Comparison of ENCODE assay signal across 14 cellular contexts in the genomic region with DNA sequence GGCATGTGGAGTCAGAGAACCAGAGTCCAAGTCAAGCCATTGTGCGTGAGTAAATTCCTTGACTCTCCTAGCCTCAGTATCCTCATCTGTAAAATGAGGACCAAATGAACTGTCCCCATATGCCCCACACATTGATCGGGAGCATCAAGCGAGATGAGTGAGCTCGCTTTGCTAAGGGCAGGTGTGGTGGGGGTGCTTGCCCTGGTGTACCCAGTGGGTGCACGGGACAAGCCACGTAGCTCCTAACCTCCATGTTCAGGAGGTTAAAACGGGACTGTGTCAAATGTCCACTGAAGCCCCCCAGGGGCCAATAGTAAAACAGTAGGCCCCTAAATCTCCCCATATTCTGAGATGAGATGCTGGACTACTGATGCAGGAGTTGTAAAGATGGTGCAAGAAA.
DNase-seq lines count a peak whose midpoint lies in the region; ATAC-seq and TF ChIP-seq lines count a peak whose summit lies in the region.
"Had no signal": no experiment of that assay in that cellular context is flagged by ENCODE, and none has a peak within 500 bp of the region (broad histone marks: within the 10 kb centered on the region; RNA-seq: fewer than 3 reads in every experiment).

No MANE protein-coding gene starts in this region.

- no peaks in the 10 kb centered on the region for H3K36me3 Mint-ChIP-seq in activated CD4-positive, alpha-beta memory T cell treated with anti-CD3 and anti-CD28 coated beads, Interleukin-2, amount 10 ng/mL, durations not matched to agents 7 days and 5 days (ENCODE audit: low read depth)
- no peaks in the 10 kb centered on the region for H3K36me3 Mint-ChIP-seq in activated CD4-positive, alpha-beta memory T cell treated with anti-CD3 and anti-CD28 coated beads for 36 hours
- no peaks in the 10 kb centered on the region for H3K36me3 Mint-ChIP-seq in stimulated activated effector memory CD8-positive, alpha-beta T cell treated with anti-CD3 and anti-CD28 coated beads, Interleukin-12 subunit alpha, Interleukin-12 subunit beta, amount 100 ng/mL, for 72 hours
- no peaks in the 10 kb centered on the region for H3K36me3 Mint-ChIP-seq in GM23338 (ENCODE audit: low read depth)
- no peaks in the 10 kb centered on the region for H3K36me3 Mint-ChIP-seq in CD4-positive, alpha-beta memory T cell
- H3K36me3 Mint-ChIP-seq: CD14-positive monocyte; CD8-positive, alpha-beta memory T cell had no signal

- H3K4me1 ChIP-seq in RWPE2 (ENCODE audit: insufficient read depth, poor library complexity, severe bottlenecking) (peaks cover 3% of the 10 kb centered on the region), GM23338 (ENCODE audit: insufficient read depth) (no peaks in the 10 kb centered on the region)
- no peaks in the 10 kb centered on the region for H3K4me1 ChIP-seq in CD4-positive, alpha-beta memory T cell (ENCODE audit: insufficient read depth, low read length)
- H3K4me1 ChIP-seq: HAP-1 had no signal

- peak; percentile 3 for DNase-seq in activated CD4-positive, alpha-beta memory T cell treated with anti-CD3 and anti-CD28 coated beads, Interleukin-2, amount 10 ng/mL, durations not matched to agents 7 days and 5 days
- DNase-seq in activated CD4-positive, alpha-beta memory T cell treated with anti-CD3 and anti-CD28 coated beads for 36 hours: no peak
- peak; percentile 44 for DNase-seq in RWPE2 (ENCODE audit: low spot score)
- peak; percentile 33 for DNase-seq in left lobe of liver (ENCODE audit: low spot score)
- DNase-seq in stimulated activated effector memory CD8-positive, alpha-beta T cell treated with anti-CD3 and anti-CD28 coated beads, Interleukin-12 subunit alpha, Interleukin-12 subunit beta, amount 100 ng/mL, for 72 hours (ENCODE audit: low spot score in 2 of 2): no peak
- no peak for DNase-seq in GM23338 (ENCODE audit: low spot score)
- DNase-seq in CD4-positive, alpha-beta memory T cell: no peak
- DNase-seq: Caco-2; CD8-positive, alpha-beta memory T cell; DND-41; GDM1 had no signal

- no peaks in the 10 kb centered on the region for H3K4me1 Mint-ChIP-seq in activated CD4-positive, alpha-beta memory T cell treated with anti-CD3 and anti-CD28 coated beads, Interleukin-2, amount 10 ng/mL, durations not matched to agents 7 days and 5 days
- no peaks in the 10 kb centered on the region for H3K4me1 Mint-ChIP-seq in activated CD4-positive, alpha-beta memory T cell treated with anti-CD3 and anti-CD28 coated beads for 36 hours (ENCODE audit: low read depth)
- H3K4me1 Mint-ChIP-seq in stimulated activated effector memory CD8-positive, alpha-beta T cell treated with anti-CD3 and anti-CD28 coated beads, Interleukin-12 subunit alpha, Interleukin-12 subunit beta, amount 100 ng/mL, for 72 hours: no peaks in the 10 kb centered on the region
- H3K4me1 Mint-ChIP-seq in GM23338: no peaks in the 10 kb centered on the region; the same call in 2 of the 3 replicates
- no peaks in the 10 kb centered on the region for H3K4me1 Mint-ChIP-seq in CD4-positive, alpha-beta memory T cell
- H3K4me1 Mint-ChIP-seq: CD14-positive monocyte; CD8-positive, alpha-beta memory T cell had no signal

- CTCF ChIA-PET in activated CD4-positive, alpha-beta memory T cell treated with anti-CD3 and anti-CD28 coated beads, Interleukin-2, amount 10 ng/mL, durations not matched to agents 7 days and 5 days (lab: Charles Lee): no interaction called here
- CTCF ChIA-PET in activated CD4-positive, alpha-beta memory T cell treated with anti-CD3 and anti-CD28 coated beads for 36 hours (lab: Charles Lee): no interaction called here
- CTCF ChIA-PET in CD4-positive, alpha-beta memory T cell (lab: Charles Lee; ENCODE audit: partially characterized antibody): no interaction called here

- H3K27ac ChIP-seq in RWPE2 (ENCODE audit: poor library complexity, severe bottlenecking) (no peak overlapping the region), GM23338 (ENCODE audit: low read depth) (no peak overlapping the region)
- no peak overlapping the region for H3K27ac ChIP-seq in CD4-positive, alpha-beta memory T cell (ENCODE audit: low read depth, low read length)
- H3K27ac ChIP-seq: 22Rv1 had no signal

- no peaks in the 10 kb centered on the region for H3K9me3 Mint-ChIP-seq in activated CD4-positive, alpha-beta memory T cell treated with anti-CD3 and anti-CD28 coated beads, Interleukin-2, amount 10 ng/mL, durations not matched to agents 7 days and 5 days
- no peaks in the 10 kb centered on the region for H3K9me3 Mint-ChIP-seq in activated CD4-positive, alpha-beta memory T cell treated with anti-CD3 and anti-CD28 coated beads for 36 hours
- no peaks in the 10 kb centered on the region for H3K9me3 Mint-ChIP-seq in stimulated activated effector memory CD8-positive, alpha-beta T cell treated with anti-CD3 and anti-CD28 coated beads, Interleukin-12 subunit alpha, Interleukin-12 subunit beta, amount 100 ng/mL, for 72 hours
- H3K9me3 Mint-ChIP-seq in GM23338: no peaks in the 10 kb centered on the region
- peaks cover 0 to 1% (median 0%) of the 10 kb centered on the region in 8 donors for H3K9me3 Mint-ChIP-seq in CD4-positive, alpha-beta memory T cell

- intact Hi-C loops in activated CD4-positive, alpha-beta memory T cell treated with anti-CD3 and anti-CD28 coated beads for 36 hours (cut with micrococcal nuclease): no loop called here
- intact Hi-C loops in CD4-positive, alpha-beta memory T cell (cut with micrococcal nuclease): no loop called here

- no peak for ATAC-seq in RWPE2 (ENCODE audit: low read depth)
- ATAC-seq in left lobe of liver: no peak
- ATAC-seq in stimulated activated effector memory CD8-positive, alpha-beta T cell treated with anti-CD3 and anti-CD28 coated beads, Interleukin-12 subunit alpha, Interleukin-12 subunit beta, amount 100 ng/mL, for 72 hours: peak; percentile 25
- ATAC-seq in GM23338: no peak

- no peak overlapping the region for H3K4me3 Mint-ChIP-seq in activated CD4-positive, alpha-beta memory T cell treated with anti-CD3 and anti-CD28 coated beads, Interleukin-2, amount 10 ng/mL, durations not matched to agents 7 days and 5 days
- no peak overlapping the region for H3K4me3 Mint-ChIP-seq in activated CD4-positive, alpha-beta memory T cell treated with anti-CD3 and anti-CD28 coated beads for 36 hours
- no peak overlapping the region for H3K4me3 Mint-ChIP-seq in stimulated activated effector memory CD8-positive, alpha-beta T cell treated with anti-CD3 and anti-CD28 coated beads, Interleukin-12 subunit alpha, Interleukin-12 subunit beta, amount 100 ng/mL, for 72 hours
- no peak overlapping the region for H3K4me3 Mint-ChIP-seq in GM23338
- no peak overlapping the region for H3K4me3 Mint-ChIP-seq in CD4-positive, alpha-beta memory T cell
- H3K4me3 Mint-ChIP-seq: CD14-positive monocyte; CD8-positive, alpha-beta memory T cell had no signal

- H3K9me2 ChIP-seq in GM23338 (ENCODE audit: insufficient read depth): no peaks in the 10 kb centered on the region

- POLR2A ChIA-PET in activated CD4-positive, alpha-beta memory T cell treated with anti-CD3 and anti-CD28 coated beads, Interleukin-2, amount 10 ng/mL, durations not matched to agents 7 days and 5 days (lab: Charles Lee): no interaction called here
- POLR2A ChIA-PET in activated CD4-positive, alpha-beta memory T cell treated with anti-CD3 and anti-CD28 coated beads for 36 hours (lab: Charles Lee): interaction anchor here (0.7 kb wide), 1 partner anchor 46 kb away, joined by 3 read pairs; no protein-coding TSS in a partner anchor
- POLR2A ChIA-PET in CD4-positive, alpha-beta memory T cell (lab: Charles Lee; ENCODE audit: partially characterized antibody): no interaction called here

- TF ChIP-seq CTCF in RWPE2 (IDR thresholded peaks at IDR 0.05; ENCODE audit: poor library complexity, severe bottlenecking) (no peak), GM23338 (conservative IDR thresholded peaks at IDR 0.05; ENCODE audit: low read depth in 2 of 2) (no peak)

- no peaks in the 10 kb centered on the region for H3K9me3 ChIP-seq in RWPE2 (ENCODE audit: severe bottlenecking)
- H3K9me3 ChIP-seq in CD4-positive, alpha-beta memory T cell (ENCODE audit: control insufficient read depth in 1 of 2, low read length in 2 of 2): no peaks in the 10 kb centered on the region
- H3K9me3 ChIP-seq: Caco-2, HAP-1 had no signal

- no peak overlapping the region for H3K4me2 ChIP-seq in GM23338

- no peaks in the 10 kb centered on the region for H3F3A ChIP-seq in GM23338 (replicated peaks; ENCODE audit: low read depth)

- no peaks in the 10 kb centered on the region for H4K20me1 ChIP-seq in GM23338 (replicated peaks; ENCODE audit: insufficient read depth)

- H3K36me3 ChIP-seq in RWPE2 (ENCODE audit: low read depth): no peaks in the 10 kb centered on the region
- no peaks in the 10 kb centered on the region for H3K36me3 ChIP-seq in GM23338 (ENCODE audit: insufficient read depth)
- no peaks in the 10 kb centered on the region for H3K36me3 ChIP-seq in CD4-positive, alpha-beta memory T cell (ENCODE audit: insufficient read depth, low read length)
- H3K36me3 ChIP-seq: HAP-1 had no signal

- H3K27ac Mint-ChIP-seq in activated CD4-positive, alpha-beta memory T cell treated with anti-CD3 and anti-CD28 coated beads, Interleukin-2, amount 10 ng/mL, durations not matched to agents 7 days and 5 days: no peak overlapping the region
- no peak overlapping the region for H3K27ac Mint-ChIP-seq in activated CD4-positive, alpha-beta memory T cell treated with anti-CD3 and anti-CD28 coated beads for 36 hours
- H3K27ac Mint-ChIP-seq in stimulated activated effector memory CD8-positive, alpha-beta T cell treated with anti-CD3 and anti-CD28 coated beads, Interleukin-12 subunit alpha, Interleukin-12 subunit beta, amount 100 ng/mL, for 72 hours: no peak overlapping the region
- no peak overlapping the region for H3K27ac Mint-ChIP-seq in GM23338
- H3K27ac Mint-ChIP-seq in CD4-positive, alpha-beta memory T cell: no peak overlapping the region
- H3K27ac Mint-ChIP-seq: CD14-positive monocyte; CD8-positive, alpha-beta memory T cell had no signal

- H3K79me2 ChIP-seq in GM23338 (replicated peaks; ENCODE audit: insufficient read depth): no peaks in the 10 kb centered on the region

- peaks cover 5% of the 10 kb centered on the region for H3K27me3 Mint-ChIP-seq in activated CD4-positive, alpha-beta memory T cell treated with anti-CD3 and anti-CD28 coated beads, Interleukin-2, amount 10 ng/mL, durations not matched to agents 7 days and 5 days
- peaks cover 9% of the 10 kb centered on the region for H3K27me3 Mint-ChIP-seq in activated CD4-positive, alpha-beta memory T cell treated with anti-CD3 and anti-CD28 coated beads for 36 hours
- peaks cover 7% of the 10 kb centered on the region for H3K27me3 Mint-ChIP-seq in GM23338 (ENCODE audit: insufficient read depth, low read depth, poor library complexity)
- peaks cover 6 to 7% of the 10 kb centered on the region in 2 donors for H3K27me3 Mint-ChIP-seq in CD4-positive, alpha-beta memory T cell

- no peak overlapping the region for H2AFZ ChIP-seq in GM23338

- H3K4me3 ChIP-seq in RWPE2 (ENCODE audit: severe bottlenecking) (no peak overlapping the region), GM23338 (no peak overlapping the region)
- no peak overlapping the region for H3K4me3 ChIP-seq in CD4-positive, alpha-beta memory T cell (ENCODE audit: low read length in 2 of 2)
- H3K4me3 ChIP-seq: HAP-1 had no signal

- H3K27me3 ChIP-seq in RWPE2 (ENCODE audit: insufficient read depth, poor library complexity, severe bottlenecking) (no peaks in the 10 kb centered on the region), GM23338 (ENCODE audit: insufficient read depth) (no peaks in the 10 kb centered on the region)
- no peaks in the 10 kb centered on the region for H3K27me3 ChIP-seq in CD4-positive, alpha-beta memory T cell (ENCODE audit: insufficient read depth, low read length)

Comparison
In these comparisons a context has a peak if more than half of its experiments do, and no peak if none do; other contexts are left out.
1. DNase-seq: peak in activated CD4-positive, alpha-beta memory T cell treated with anti-CD3 and anti-CD28 coated beads, Interleukin-2, amount 10 ng/mL, durations not matched to agents 7 days and 5 days (single experiment), RWPE2 (single experiment) and left lobe of liver (single experiment); none in activated CD4-positive, alpha-beta memory T cell treated with anti-CD3 and anti-CD28 coated beads for 36 hours (single experiment), stimulated activated effector memory CD8-positive, alpha-beta T cell treated with anti-CD3 and anti-CD28 coated beads, Interleukin-12 subunit alpha, Interleukin-12 subunit beta, amount 100 ng/mL, for 72 hours (0 of 2), GM23338 (single experiment) and CD4-positive, alpha-beta memory T cell (0 of 5).